ENCODE assay signal across 13 cellular contexts in the genomic region with DNA sequence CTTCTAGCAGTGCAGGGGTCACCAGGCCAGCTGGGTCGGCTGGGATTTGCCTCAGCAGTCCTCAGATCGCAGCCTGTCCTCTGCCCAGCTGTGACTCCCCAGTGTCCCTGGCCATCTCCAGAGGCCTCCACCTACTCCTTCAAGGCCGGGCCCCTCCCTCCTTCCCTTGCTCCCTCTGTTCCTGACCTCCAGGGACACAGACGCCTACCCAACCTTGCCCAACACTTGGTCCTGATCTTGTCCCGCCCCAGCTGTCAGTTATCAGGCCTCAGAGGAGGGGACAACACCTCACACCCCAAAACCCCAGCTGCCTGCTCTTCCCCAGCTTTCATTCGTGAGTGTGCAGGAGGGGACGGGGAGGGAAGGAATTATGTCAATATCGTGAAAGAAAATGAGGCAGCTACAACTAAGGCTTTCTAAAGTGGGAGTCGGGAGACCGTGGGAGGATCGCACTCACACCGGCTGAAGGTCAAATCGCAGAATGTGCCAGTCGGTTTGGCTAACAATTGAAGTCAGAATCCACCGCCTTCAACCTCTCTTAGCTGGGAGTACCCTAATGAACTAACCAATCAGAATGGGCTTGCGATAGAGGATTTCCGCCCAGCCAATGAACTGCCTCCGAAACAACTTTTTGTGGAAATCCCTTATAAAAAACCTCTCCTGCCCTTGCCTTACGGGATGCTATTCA. TPM values are rescaled to one million over a fixed set of nuclear protein-coding genes. Genes with fewer than 3 reads are reported as not detected.
"Had no signal": no experiment of that assay in that cellular context is flagged by ENCODE, and none has a peak within 500 bp of the region (broad histone marks: within the 10 kb centered on the region; RNA-seq: fewer than 3 reads in every experiment).

No MANE protein-coding gene starts in this region.

- H3K4me3 ChIP-seq: heart left ventricle had no signal

- H3K36me3 ChIP-seq: heart left ventricle had no signal

- H3K9me3 ChIP-seq: heart left ventricle had no signal

- ATAC-seq: activated CD8-positive, alpha-beta T cell treated with anti-CD3 and anti-CD28 coated beads, Interleukin-2, amount 10 ng/mL, durations not matched to agents 7 days and 5 days; naive thymus-derived CD4-positive, alpha-beta T cell had no signal

- H3K27ac ChIP-seq: heart left ventricle had no signal

- DNase-seq: activated CD8-positive, alpha-beta memory T cell treated with anti-CD3 and anti-CD28 coated beads, Interleukin-2, amount 50 U/mL, for 48 hours; activated CD8-positive, alpha-beta T cell treated with anti-CD3 and anti-CD28 coated beads, Interleukin-2, amount 10 ng/mL, durations not matched to agents 7 days and 5 days; activated naive CD4-positive, alpha-beta T cell; cortex of kidney; effector CD8-positive, alpha-beta T cell; heart left ventricle; naive thymus-derived CD4-positive, alpha-beta T cell; stimulated activated CD4-positive, alpha-beta T cell treated with anti-CD3 and anti-CD28 coated beads, Interleukin-4, amount 100 ng/mL, for 1 hour; T-helper 9 cell had no signal

- H3K4me1 ChIP-seq: heart left ventricle had no signal

- H3K27me3 ChIP-seq: heart left ventricle had no signal

RNA-seq across cellular contexts. Expression of gene SDS, which starts 54.7 kb away (rescaled TPM):
- total RNA-seq: activated CD8-positive, alpha-beta T cell treated with anti-CD3 and anti-CD28 coated beads, Interleukin-2, amount 10 ng/mL, durations not matched to agents 7 days and 5 days; fibroblast of lung; frontal cortex; lung microvascular endothelial cell; temporal lobe had no signal
